ENCODE assay signal across 1 cellular context in genomic region chr7:98034044-98035035, GRCh38.
TF ChIP-seq lines count a peak whose summit lies in the region.

No MANE protein-coding gene starts in this region.

TF ChIP-seq in K562, 482 proteins besides CTCF, POLR2A, EP300 and RAD21 (continued from another document):
- peak; percentile 86 for TF ChIP-seq ZBTB2 (IDR thresholded peaks at IDR 0.05)
- TF ChIP-seq PBX2 (CRISPR knock-in tag; IDR thresholded peaks at IDR 0.05; ENCODE audit: low read depth): no peak
- 0 out of 2 replicates have a peak, but pooled peaks have one; percentile 32 for TF ChIP-seq PBX2 (tag; conservative IDR thresholded peaks at IDR 0.05; ENCODE audit: low read depth)
- TF ChIP-seq MTA1 (IDR thresholded peaks at IDR 0.05; ENCODE audit: borderline replicate concordance): 0 out of 2 replicates have a peak, but pooled peaks have one; percentile 59
- TF ChIP-seq BCOR (IDR thresholded peaks at IDR 0.05): peak; percentile 39; the same call in 1 of the 2 replicates
- TF ChIP-seq MAFK (IDR thresholded peaks at IDR 0.05; ENCODE audit: low read length): no peak
